In genomic region chr1:24216730-24217129, GRCh38 we compare ENCODE assay signal across 1 cellular context.
TF ChIP-seq lines count a peak whose summit lies in the region.

No MANE protein-coding gene starts in this region.

TF ChIP-seq in SK-N-SH, 30 proteins besides CTCF, POLR2A, EP300 and RAD21 (continued from another document):
- TF ChIP-seq FOSL2 (IDR thresholded peaks at IDR 0.05; ENCODE audit: borderline replicate concordance, low read depth) (no peak), RCOR1 (IDR thresholded peaks at IDR 0.05; ENCODE audit: low read length) (no peak), RXRA (IDR thresholded peaks at IDR 0.05; ENCODE audit: borderline replicate concordance, low read depth) (no peak), GABPA (IDR thresholded peaks at IDR 0.05; ENCODE audit: low read depth) (no peak)
